Comparison of ENCODE assay signal across 1 cellular context in the genomic region with DNA sequence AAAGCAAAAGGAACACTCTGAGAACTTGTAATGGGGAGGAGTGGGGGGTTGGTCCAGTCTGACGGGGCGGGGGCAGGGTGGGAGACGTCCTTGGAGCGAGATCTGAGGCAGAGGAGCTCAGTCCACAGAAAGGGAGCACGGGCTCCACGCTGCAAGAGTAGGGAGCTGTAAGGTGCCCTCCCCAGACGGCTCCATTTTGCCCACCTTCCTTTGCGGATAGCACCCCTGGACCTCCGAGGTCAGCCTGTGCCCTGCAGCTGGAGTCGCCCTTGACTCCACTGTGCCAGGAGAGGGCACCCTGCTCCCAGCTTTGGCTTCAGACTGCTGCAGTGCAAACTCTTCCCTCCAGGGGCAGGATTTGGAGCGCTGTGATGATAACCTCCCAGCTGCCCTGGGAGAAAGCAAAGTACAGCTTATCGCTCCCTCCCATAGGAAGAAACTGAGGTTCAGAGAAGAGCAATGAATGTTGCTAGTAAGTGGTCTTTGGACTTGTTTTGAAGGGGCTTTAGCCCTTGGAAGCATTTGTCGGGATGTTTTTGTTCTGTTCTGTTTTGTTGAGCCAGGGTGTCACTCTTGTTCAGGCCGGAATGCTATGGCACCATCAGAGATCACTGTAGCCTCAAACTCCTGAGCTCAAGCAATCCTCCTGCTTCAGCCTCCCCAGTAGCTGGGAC.
TF ChIP-seq lines count a peak whose summit lies in the region.

No MANE protein-coding gene starts in this region.

TF ChIP-seq in HepG2, 621 proteins besides CTCF, POLR2A, EP300 and RAD21 (continued from another document and continues in another):
- TF ChIP-seq ZBTB49 (CRISPR knock-in tag; IDR thresholded peaks at IDR 0.05; ENCODE audit: borderline replicate concordance) (no peak; the same call in 1 of the 2 replicates), RFX1 (IDR thresholded peaks at IDR 0.05) (no peak), SP5 (CRISPR knock-in tag; IDR thresholded peaks at IDR 0.05; ENCODE audit: borderline replicate concordance, low read depth) (peak; percentile 91), HMGXB3 (CRISPR knock-in tag; IDR thresholded peaks at IDR 0.05; ENCODE audit: borderline replicate concordance) (no peak; the same call in 1 of the 2 replicates), ZNF282 (IDR thresholded peaks at IDR 0.05; ENCODE audit: partially characterized antibody) (no peak), ZNF225 (CRISPR knock-in tag; IDR thresholded peaks at IDR 0.05) (peak; percentile 74; the same call in 1 of the 2 replicates), SMAD3 (CRISPR knock-in tag; IDR thresholded peaks at IDR 0.05) (peak; percentile 97), TERF1 (CRISPR knock-in tag; IDR thresholded peaks at IDR 0.05) (no peak), ZNF777 (CRISPR knock-in tag; IDR thresholded peaks at IDR 0.05) (peak; percentile 86), MLLT10 (CRISPR knock-in tag; IDR thresholded peaks at IDR 0.05) (no peak), ZNF468 (CRISPR knock-in tag; IDR thresholded peaks at IDR 0.05) (no peak), FOXA3 (CRISPR knock-in tag; IDR thresholded peaks at IDR 0.05) (peak; percentile 83), MAFK (conservative IDR thresholded peaks at IDR 0.05 in 1 of 2, IDR thresholded peaks at IDR 0.05 in 1 of 2; ENCODE audit: low read length in 2 of 2) (no peak), ZNF296 (CRISPR knock-in tag; conservative IDR thresholded peaks at IDR 0.05) (no peak), FOXO1 (CRISPR knock-in tag; IDR thresholded peaks at IDR 0.05) (peak; percentile 88), ZNF570 (CRISPR knock-in tag; IDR thresholded peaks at IDR 0.05; ENCODE audit: borderline replicate concordance) (no peak), ZNF629 (CRISPR knock-in tag; conservative IDR thresholded peaks at IDR 0.05) (no peak; the same call in 1 of the 2 replicates), SP140L (CRISPR knock-in tag; IDR thresholded peaks at IDR 0.05; ENCODE audit: borderline replicate concordance) (peak; percentile 86; the same call in 1 of the 2 replicates), TFE3 (CRISPR knock-in tag; IDR thresholded peaks at IDR 0.05) (peak; percentile 70; the same call in 1 of the 2 replicates), CHD4 (IDR thresholded peaks at IDR 0.05; ENCODE audit: borderline replicate concordance, low read length) (peak; percentile 72; the same call in 1 of the 2 replicates), CEBPG (CRISPR knock-in tag; IDR thresholded peaks at IDR 0.05) (peak; percentile 71), CREB1 (IDR thresholded peaks at IDR 0.05) (no peak), CREB1 (CRISPR knock-in tag; IDR thresholded peaks at IDR 0.05) (peak; percentile 24; the same call in 1 of the 2 replicates)
- TF ChIP-seq, protein P1, sequence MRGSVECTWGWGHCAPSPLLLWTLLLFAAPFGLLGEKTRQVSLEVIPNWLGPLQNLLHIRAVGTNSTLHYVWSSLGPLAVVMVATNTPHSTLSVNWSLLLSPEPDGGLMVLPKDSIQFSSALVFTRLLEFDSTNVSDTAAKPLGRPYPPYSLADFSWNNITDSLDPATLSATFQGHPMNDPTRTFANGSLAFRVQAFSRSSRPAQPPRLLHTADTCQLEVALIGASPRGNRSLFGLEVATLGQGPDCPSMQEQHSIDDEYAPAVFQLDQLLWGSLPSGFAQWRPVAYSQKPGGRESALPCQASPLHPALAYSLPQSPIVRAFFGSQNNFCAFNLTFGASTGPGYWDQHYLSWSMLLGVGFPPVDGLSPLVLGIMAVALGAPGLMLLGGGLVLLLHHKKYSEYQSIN (CRISPR knock-in tag; IDR thresholded peaks at IDR 0.05; ENCODE audit: borderline replicate concordance), result no peak
- TF ChIP-seq, protein P2, sequence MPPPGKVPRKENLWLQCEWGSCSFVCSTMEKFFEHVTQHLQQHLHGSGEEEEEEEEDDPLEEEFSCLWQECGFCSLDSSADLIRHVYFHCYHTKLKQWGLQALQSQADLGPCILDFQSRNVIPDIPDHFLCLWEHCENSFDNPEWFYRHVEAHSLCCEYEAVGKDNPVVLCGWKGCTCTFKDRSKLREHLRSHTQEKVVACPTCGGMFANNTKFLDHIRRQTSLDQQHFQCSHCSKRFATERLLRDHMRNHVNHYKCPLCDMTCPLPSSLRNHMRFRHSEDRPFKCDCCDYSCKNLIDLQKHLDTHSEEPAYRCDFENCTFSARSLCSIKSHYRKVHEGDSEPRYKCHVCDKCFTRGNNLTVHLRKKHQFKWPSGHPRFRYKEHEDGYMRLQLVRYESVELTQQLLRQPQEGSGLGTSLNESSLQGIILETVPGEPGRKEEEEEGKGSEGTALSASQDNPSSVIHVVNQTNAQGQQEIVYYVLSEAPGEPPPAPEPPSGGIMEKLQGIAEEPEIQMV (CRISPR knock-in tag; IDR thresholded peaks at IDR 0.05; ENCODE audit: low read depth), result peak; percentile 90
- TF ChIP-seq, protein P3, sequence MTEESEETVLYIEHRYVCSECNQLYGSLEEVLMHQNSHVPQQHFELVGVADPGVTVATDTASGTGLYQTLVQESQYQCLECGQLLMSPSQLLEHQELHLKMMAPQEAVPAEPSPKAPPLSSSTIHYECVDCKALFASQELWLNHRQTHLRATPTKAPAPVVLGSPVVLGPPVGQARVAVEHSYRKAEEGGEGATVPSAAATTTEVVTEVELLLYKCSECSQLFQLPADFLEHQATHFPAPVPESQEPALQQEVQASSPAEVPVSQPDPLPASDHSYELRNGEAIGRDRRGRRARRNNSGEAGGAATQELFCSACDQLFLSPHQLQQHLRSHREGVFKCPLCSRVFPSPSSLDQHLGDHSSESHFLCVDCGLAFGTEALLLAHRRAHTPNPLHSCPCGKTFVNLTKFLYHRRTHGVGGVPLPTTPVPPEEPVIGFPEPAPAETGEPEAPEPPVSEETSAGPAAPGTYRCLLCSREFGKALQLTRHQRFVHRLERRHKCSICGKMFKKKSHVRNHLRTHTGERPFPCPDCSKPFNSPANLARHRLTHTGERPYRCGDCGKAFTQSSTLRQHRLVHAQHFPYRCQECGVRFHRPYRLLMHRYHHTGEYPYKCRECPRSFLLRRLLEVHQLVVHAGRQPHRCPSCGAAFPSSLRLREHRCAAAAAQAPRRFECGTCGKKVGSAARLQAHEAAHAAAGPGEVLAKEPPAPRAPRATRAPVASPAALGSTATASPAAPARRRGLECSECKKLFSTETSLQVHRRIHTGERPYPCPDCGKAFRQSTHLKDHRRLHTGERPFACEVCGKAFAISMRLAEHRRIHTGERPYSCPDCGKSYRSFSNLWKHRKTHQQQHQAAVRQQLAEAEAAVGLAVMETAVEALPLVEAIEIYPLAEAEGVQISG (CRISPR knock-in tag; IDR thresholded peaks at IDR 0.05), result peak; percentile 82
- TF ChIP-seq, protein P4, sequence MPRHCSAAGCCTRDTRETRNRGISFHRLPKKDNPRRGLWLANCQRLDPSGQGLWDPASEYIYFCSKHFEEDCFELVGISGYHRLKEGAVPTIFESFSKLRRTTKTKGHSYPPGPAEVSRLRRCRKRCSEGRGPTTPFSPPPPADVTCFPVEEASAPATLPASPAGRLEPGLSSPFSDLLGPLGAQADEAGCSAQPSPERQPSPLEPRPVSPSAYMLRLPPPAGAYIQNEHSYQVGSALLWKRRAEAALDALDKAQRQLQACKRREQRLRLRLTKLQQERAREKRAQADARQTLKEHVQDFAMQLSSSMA (CRISPR knock-in tag; IDR thresholded peaks at IDR 0.05), result no peak; the same call in 1 of the 2 replicates
- TF ChIP-seq, protein P5, sequence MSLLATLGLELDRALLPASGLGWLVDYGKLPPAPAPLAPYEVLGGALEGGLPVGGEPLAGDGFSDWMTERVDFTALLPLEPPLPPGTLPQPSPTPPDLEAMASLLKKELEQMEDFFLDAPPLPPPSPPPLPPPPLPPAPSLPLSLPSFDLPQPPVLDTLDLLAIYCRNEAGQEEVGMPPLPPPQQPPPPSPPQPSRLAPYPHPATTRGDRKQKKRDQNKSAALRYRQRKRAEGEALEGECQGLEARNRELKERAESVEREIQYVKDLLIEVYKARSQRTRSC (CRISPR knock-in tag; IDR thresholded peaks at IDR 0.05; ENCODE audit: low read depth), result no peak; the same call in 1 of the 2 replicates
- TF ChIP-seq, protein P6, sequence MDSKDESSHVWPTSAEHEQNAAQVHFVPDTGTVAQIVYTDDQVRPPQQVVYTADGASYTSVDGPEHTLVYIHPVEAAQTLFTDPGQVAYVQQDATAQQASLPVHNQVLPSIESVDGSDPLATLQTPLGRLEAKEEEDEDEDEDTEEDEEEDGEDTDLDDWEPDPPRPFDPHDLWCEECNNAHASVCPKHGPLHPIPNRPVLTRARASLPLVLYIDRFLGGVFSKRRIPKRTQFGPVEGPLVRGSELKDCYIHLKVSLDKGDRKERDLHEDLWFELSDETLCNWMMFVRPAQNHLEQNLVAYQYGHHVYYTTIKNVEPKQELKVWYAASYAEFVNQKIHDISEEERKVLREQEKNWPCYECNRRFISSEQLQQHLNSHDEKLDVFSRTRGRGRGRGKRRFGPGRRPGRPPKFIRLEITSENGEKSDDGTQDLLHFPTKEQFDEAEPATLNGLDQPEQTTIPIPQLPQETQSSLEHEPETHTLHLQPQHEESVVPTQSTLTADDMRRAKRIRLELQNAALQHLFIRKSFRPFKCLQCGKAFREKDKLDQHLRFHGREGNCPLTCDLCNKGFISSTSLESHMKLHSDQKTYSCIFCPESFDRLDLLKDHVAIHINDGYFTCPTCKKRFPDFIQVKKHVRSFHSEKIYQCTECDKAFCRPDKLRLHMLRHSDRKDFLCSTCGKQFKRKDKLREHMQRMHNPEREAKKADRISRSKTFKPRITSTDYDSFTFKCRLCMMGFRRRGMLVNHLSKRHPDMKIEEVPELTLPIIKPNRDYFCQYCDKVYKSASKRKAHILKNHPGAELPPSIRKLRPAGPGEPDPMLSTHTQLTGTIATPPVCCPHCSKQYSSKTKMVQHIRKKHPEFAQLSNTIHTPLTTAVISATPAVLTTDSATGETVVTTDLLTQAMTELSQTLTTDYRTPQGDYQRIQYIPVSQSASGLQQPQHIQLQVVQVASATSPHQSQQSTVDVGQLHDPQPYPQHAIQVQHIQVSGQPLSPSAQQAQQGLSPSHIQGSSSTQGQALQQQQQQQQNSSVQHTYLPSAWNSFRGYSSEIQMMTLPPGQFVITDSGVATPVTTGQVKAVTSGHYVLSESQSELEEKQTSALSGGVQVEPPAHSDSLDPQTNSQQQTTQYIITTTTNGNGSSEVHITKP (CRISPR knock-in tag; IDR thresholded peaks at IDR 0.05; ENCODE audit: low read depth), result peak; percentile 81
